8 cellular contexts compared by ENCODE assay signal in the genomic region with DNA sequence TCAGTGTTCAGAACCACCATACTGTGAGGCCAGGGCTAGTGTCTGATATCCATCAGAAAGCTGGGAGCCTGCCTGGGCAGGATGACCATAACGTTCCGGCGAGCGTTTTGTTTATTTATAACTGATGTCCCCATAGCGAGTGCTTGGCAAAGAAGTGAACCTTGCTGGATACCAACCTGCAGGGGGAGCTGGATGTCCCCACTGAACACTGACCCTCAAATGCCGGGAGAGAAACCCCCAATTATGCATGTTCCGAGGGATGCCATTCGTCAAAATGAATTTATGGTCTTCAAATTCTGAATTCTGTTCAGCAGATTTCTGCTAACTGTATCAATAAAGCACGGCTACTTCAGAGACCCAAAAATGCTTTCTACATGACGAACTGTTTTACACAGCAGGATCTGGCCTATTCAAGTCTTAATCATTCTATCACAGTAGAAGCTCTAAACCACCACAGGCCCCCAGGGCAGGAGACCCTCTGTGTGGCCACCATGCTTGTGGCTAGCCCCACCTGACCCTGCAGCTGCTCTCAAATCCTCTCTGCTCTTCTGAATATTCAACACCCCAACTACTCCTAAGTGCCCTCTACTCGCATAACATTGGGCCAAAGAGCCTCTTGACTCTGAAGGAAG. TPM values are rescaled to one million over a fixed set of nuclear protein-coding genes. Genes with fewer than 3 reads are reported as not detected.
DNase-seq lines count a peak whose midpoint lies in the region; ATAC-seq lines count a peak whose summit lies in the region.

No MANE protein-coding gene starts in this region.

- H3K27ac ChIP-seq in duodenal mucosa (ENCODE audit: low read depth, low read length) (peak overlapping the region; percentile 13), mesodermal cell (ENCODE audit: low read depth, low read length, severe bottlenecking) (peak overlapping the region; percentile 67)

- H3K9ac ChIP-seq in duodenal mucosa (ENCODE audit: low read depth in 1 of 2, low read length in 2 of 2): peak overlapping the region in 1 of 2 donors; percentile 8

- no peak overlapping the region for H3K27ac Mint-ChIP-seq in activated CD4-positive, alpha-beta T cell treated with anti-CD3 and anti-CD28 coated beads for 36 hours
- H3K27ac Mint-ChIP-seq in stimulated activated effector memory CD8-positive, alpha-beta T cell treated with anti-CD3 and anti-CD28 coated beads, Interleukin-12 subunit alpha, Interleukin-12 subunit beta, amount 100 ng/mL, for 72 hours: no peak overlapping the region
- no peak overlapping the region for H3K27ac Mint-ChIP-seq in T-helper 17 cell

- H3K4me1 ChIP-seq in duodenal mucosa (ENCODE audit: control insufficient read depth in 1 of 2, insufficient read depth in 2 of 2, low read length in 2 of 2) (peaks cover 5 to 19% of the 10 kb centered on the region in 2 donors), mesodermal cell (ENCODE audit: control insufficient read depth, insufficient read depth, low read length, poor library complexity, severe bottlenecking) (peaks cover 8% of the 10 kb centered on the region)

- intact Hi-C loops in activated CD4-positive, alpha-beta T cell treated with anti-CD3 and anti-CD28 coated beads for 36 hours (cut with DNase I, micrococcal nuclease): loop anchor here in 1 of 2 experiments (5.0 kb wide), 1 partner anchor 128 kb away; no protein-coding TSS in a partner anchor

- no peaks in the 10 kb centered on the region for H3K9me3 Mint-ChIP-seq in activated CD4-positive, alpha-beta T cell treated with anti-CD3 and anti-CD28 coated beads for 36 hours (ENCODE audit: low read depth)
- H3K9me3 Mint-ChIP-seq in stimulated activated effector memory CD8-positive, alpha-beta T cell treated with anti-CD3 and anti-CD28 coated beads, Interleukin-12 subunit alpha, Interleukin-12 subunit beta, amount 100 ng/mL, for 72 hours: no peaks in the 10 kb centered on the region

- H3K4me3 Mint-ChIP-seq in activated CD4-positive, alpha-beta T cell treated with anti-CD3 and anti-CD28 coated beads for 36 hours: no peak overlapping the region
- no peak overlapping the region for H3K4me3 Mint-ChIP-seq in stimulated activated effector memory CD8-positive, alpha-beta T cell treated with anti-CD3 and anti-CD28 coated beads, Interleukin-12 subunit alpha, Interleukin-12 subunit beta, amount 100 ng/mL, for 72 hours
- no peak overlapping the region for H3K4me3 Mint-ChIP-seq in T-helper 17 cell

- CTCF ChIA-PET in activated CD4-positive, alpha-beta T cell treated with anti-CD3 and anti-CD28 coated beads for 36 hours (lab: Charles Lee): interaction anchor here (1.0 to 3.8 kb wide), 6 partner anchors 12 to 136 kb away, joined by 3 to 26 read pairs (median 3); a partner anchor contains a TSS

- no peaks in the 10 kb centered on the region for H3K4me1 Mint-ChIP-seq in activated CD4-positive, alpha-beta T cell treated with anti-CD3 and anti-CD28 coated beads for 36 hours
- H3K4me1 Mint-ChIP-seq in stimulated activated effector memory CD8-positive, alpha-beta T cell treated with anti-CD3 and anti-CD28 coated beads, Interleukin-12 subunit alpha, Interleukin-12 subunit beta, amount 100 ng/mL, for 72 hours: no peaks in the 10 kb centered on the region
- H3K4me1 Mint-ChIP-seq in T-helper 17 cell: peaks cover 15% of the 10 kb centered on the region

- no peak for ATAC-seq in activated CD4-positive, alpha-beta T cell treated with anti-CD3 and anti-CD28 coated beads for 36 hours
- ATAC-seq in stimulated activated effector memory CD8-positive, alpha-beta T cell treated with anti-CD3 and anti-CD28 coated beads, Interleukin-12 subunit alpha, Interleukin-12 subunit beta, amount 100 ng/mL, for 72 hours: no peak
- no peak for ATAC-seq in T-helper 17 cell

- H3K36me3 Mint-ChIP-seq in activated CD4-positive, alpha-beta T cell treated with anti-CD3 and anti-CD28 coated beads for 36 hours (ENCODE audit: low read depth): peaks cover 12% of the 10 kb centered on the region
- peaks cover 45% of the 10 kb centered on the region for H3K36me3 Mint-ChIP-seq in stimulated activated effector memory CD8-positive, alpha-beta T cell treated with anti-CD3 and anti-CD28 coated beads, Interleukin-12 subunit alpha, Interleukin-12 subunit beta, amount 100 ng/mL, for 72 hours
- peaks cover 3% of the 10 kb centered on the region for H3K36me3 Mint-ChIP-seq in T-helper 17 cell (ENCODE audit: low read depth)

- WGBS in mesodermal cell (ENCODE audit: insufficient coverage in 2 of 2), 2 experiments: 74 to 75% methylated on average over 11 of the region's 11 CpGs

- H3K36me3 ChIP-seq in duodenal mucosa (ENCODE audit: control insufficient read depth in 1 of 2, insufficient read depth in 2 of 2, low read length in 2 of 2) (peaks cover 9 to 24% of the 10 kb centered on the region in 2 donors), mesodermal cell (ENCODE audit: control insufficient read depth, insufficient read depth, low read length) (peaks cover 30% of the 10 kb centered on the region)

- POLR2A ChIA-PET in activated CD4-positive, alpha-beta T cell treated with anti-CD3 and anti-CD28 coated beads for 36 hours (lab: Charles Lee): no interaction called here

- DNase-seq in EH (ENCODE audit: low read depth) (peak; percentile 91), NCI-H2196 treated with DMSO at 0.1 percent for 48 hours (lab: John Stamatoyannopoulos, UW; ENCODE audit: unreplicated experiment) (peak; percentile 11), T-helper 17 cell (no peak)
- no peak for DNase-seq in activated CD4-positive, alpha-beta T cell treated with anti-CD3 and anti-CD28 coated beads for 36 hours
- no peak for DNase-seq in stimulated activated effector memory CD8-positive, alpha-beta T cell treated with anti-CD3 and anti-CD28 coated beads, Interleukin-12 subunit alpha, Interleukin-12 subunit beta, amount 100 ng/mL, for 72 hours (ENCODE audit: low spot score in 2 of 2)
- no peak for DNase-seq in activated CD4-positive, CD25-positive, alpha-beta regulatory T cell treated with anti-CD3 and anti-CD28 coated beads, Interleukin-2, amount 50 U/mL, for 72 hours

- H3K9me3 ChIP-seq in duodenal mucosa (ENCODE audit: control insufficient read depth in 1 of 2, low read length in 2 of 2) (no peaks in the 10 kb centered on the region), mesodermal cell (ENCODE audit: control insufficient read depth, low read length) (no peaks in the 10 kb centered on the region), T-helper 17 cell (ENCODE audit: control insufficient read depth, low read length, poor library complexity, severe bottlenecking) (no peaks in the 10 kb centered on the region)

- H3K27me3 ChIP-seq in duodenal mucosa (ENCODE audit: control insufficient read depth in 1 of 2, insufficient read depth in 2 of 2, low read length in 2 of 2): no peaks in the 10 kb centered on the region

- no peaks in the 10 kb centered on the region for H3K27me3 Mint-ChIP-seq in activated CD4-positive, alpha-beta T cell treated with anti-CD3 and anti-CD28 coated beads for 36 hours
- no peaks in the 10 kb centered on the region for H3K27me3 Mint-ChIP-seq in T-helper 17 cell

- H3K4me3 ChIP-seq in duodenal mucosa (ENCODE audit: low read depth in 1 of 2, low read length in 2 of 2) (no peak overlapping the region), mesodermal cell (ENCODE audit: extremely low read depth, insufficient read depth, low read length, poor library complexity, severe bottlenecking) (no peak overlapping the region)

RNA-seq across cellular contexts. Expression of a gene that starts 15.2 kb away (rescaled TPM):
- 73.9 TPM for polyA plus RNA-seq in mesodermal cell (2013, experiment 1 of 2)
- polyA plus RNA-seq in mesodermal cell (2013, experiment 2 of 2): 73.6 TPM
- 100 to 1,000 TPM in 1 of 2 experiments, 10 to 100 TPM in 1; 97.4 to 110 TPM for total RNA-seq in activated CD4-positive, alpha-beta T cell treated with anti-CD3 and anti-CD28 coated beads for 36 hours
- 10 to 100 TPM; 73.7 to 77.5 TPM for total RNA-seq in T-helper 17 cell

RNA-seq across cellular contexts. Expression of a gene that starts 23.8 kb away (rescaled TPM):
- polyA plus RNA-seq in mesodermal cell (2013, experiment 1 of 2): not detected
- not detected for polyA plus RNA-seq in mesodermal cell (2013, experiment 2 of 2)
- not detected for total RNA-seq in activated CD4-positive, alpha-beta T cell treated with anti-CD3 and anti-CD28 coated beads for 36 hours
- not detected for total RNA-seq in T-helper 17 cell

RNA-seq across cellular contexts. Expression of a gene that starts 23.8 kb away (rescaled TPM):
- 20.7 TPM for polyA plus RNA-seq in mesodermal cell (2013, experiment 1 of 2)
- 21.5 TPM for polyA plus RNA-seq in mesodermal cell (2013, experiment 2 of 2)
- total RNA-seq in activated CD4-positive, alpha-beta T cell treated with anti-CD3 and anti-CD28 coated beads for 36 hours: 10 to 100 TPM; 12.9 to 13.1 TPM
- 10 to 100 TPM; 29.8 to 32.2 TPM for total RNA-seq in T-helper 17 cell

RNA-seq across cellular contexts. Expression of a gene that starts 58.4 kb away (rescaled TPM):
- 161 TPM for polyA plus RNA-seq in mesodermal cell (2013, experiment 1 of 2)
- polyA plus RNA-seq in mesodermal cell (2013, experiment 2 of 2): 136 TPM
- total RNA-seq in activated CD4-positive, alpha-beta T cell treated with anti-CD3 and anti-CD28 coated beads for 36 hours: 100 to 1,000 TPM; 141 to 146 TPM
- 10 to 100 TPM; 51.8 to 63.9 TPM for total RNA-seq in T-helper 17 cell

Comparison
In these comparisons a context has a peak if more than half of its experiments do, and no peak if none do; other contexts are left out.
1. DNase-seq: peak in EH (single experiment) and NCI-H2196 treated with DMSO at 0.1 percent for 48 hours (single experiment); none in activated CD4-positive, alpha-beta T cell treated with anti-CD3 and anti-CD28 coated beads for 36 hours (single experiment), stimulated activated effector memory CD8-positive, alpha-beta T cell treated with anti-CD3 and anti-CD28 coated beads, Interleukin-12 subunit alpha, Interleukin-12 subunit beta, amount 100 ng/mL, for 72 hours (0 of 2), activated CD4-positive, CD25-positive, alpha-beta regulatory T cell treated with anti-CD3 and anti-CD28 coated beads, Interleukin-2, amount 50 U/mL, for 72 hours (single experiment) and T-helper 17 cell (0 of 3).